In genomic region chr2:143545643-143546275, GRCh38 we compare ENCODE assay signal across 16 cellular contexts.
DNase-seq lines count a peak whose midpoint lies in the region; ATAC-seq and TF ChIP-seq lines count a peak whose summit lies in the region.
"Had no signal": no experiment of that assay in that cellular context is flagged by ENCODE, and none has a peak within 500 bp of the region (broad histone marks: within the 10 kb centered on the region; RNA-seq: fewer than 3 reads in every experiment).

No MANE protein-coding gene starts in this region.

- DNase-seq in GM03348 (ENCODE audit: low spot score) (peak; percentile 32), NCI-H226 (peak; percentile 5), fibroblast of mammary gland (ENCODE audit: low read depth) (peak; percentile 57), sciatic nerve (ENCODE audit: low spot score) (no peak), ureter (ENCODE audit: low spot score) (no peak), NCI-H510A (lab: John Stamatoyannopoulos, UW) (no peak), SIG-M5 (lab: John Stamatoyannopoulos, UW) (no peak), left ventricle myocardium superior (no peak)
- DNase-seq: activated T-cell treated with anti-CD3 and anti-CD28 coated beads, Interleukin-2, amount 50 U/mL, for 48 hours; anterior cingulate cortex; GDM1; midbrain; NCI-H1436; NCI-H82; psoas muscle had no signal

- intact Hi-C loops in sciatic nerve (cut with DNase I), result no loop called here
- intact Hi-C loops in left ventricle myocardium superior (cut with micrococcal nuclease), result no loop called here

- ATAC-seq in sciatic nerve, result peak; percentile 26
- no peak for ATAC-seq in left ventricle myocardium superior
- ATAC-seq: activated CD4-positive, CD25-positive, alpha-beta regulatory T cell treated with anti-CD3 and anti-CD28 coated beads, Interleukin-2, amount 50 U/mL, for 24 hours; psoas muscle had no signal

- no peak for TF ChIP-seq CTCF in fibroblast of mammary gland (conservative IDR thresholded peaks at IDR 0.05; ENCODE audit: control insufficient read depth, insufficient read depth, low read depth, low read length)

- no peak overlapping the region for H3K4me3 ChIP-seq in fibroblast of mammary gland (ENCODE audit: control insufficient read depth, low read depth, low read length)
- H3K4me3 ChIP-seq: psoas muscle had no signal

Comparison
In these comparisons a context has a peak if more than half of its experiments do, and no peak if none do; other contexts are left out.
1. DNase-seq: peak in GM03348 (single experiment), NCI-H226 (single experiment) and fibroblast of mammary gland (single experiment); none in sciatic nerve (single experiment), ureter (single experiment), NCI-H510A (single experiment), SIG-M5 (single experiment) and left ventricle myocardium superior (single experiment).